In the genomic region with DNA sequence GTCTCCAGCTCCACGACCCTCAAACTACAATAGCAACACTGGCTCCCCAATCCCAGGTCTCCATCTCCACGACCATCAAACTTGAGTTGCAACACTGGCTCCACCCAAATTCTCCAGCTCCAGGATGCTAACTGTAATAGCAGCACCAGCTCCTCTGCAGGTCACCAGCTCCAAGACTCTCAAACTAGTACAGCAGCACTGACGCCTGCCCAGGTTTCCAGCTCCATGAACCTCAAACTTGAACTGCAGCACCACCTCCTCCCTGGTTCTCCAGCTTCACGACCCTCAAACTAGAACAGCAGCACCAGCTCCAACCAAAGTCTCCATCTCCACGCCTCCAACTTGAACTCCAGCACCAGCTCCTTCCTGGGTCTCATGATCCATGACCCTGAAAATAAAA, we compare ENCODE assay signal across 8 cellular contexts.
"Had no signal": no experiment of that assay in that cellular context is flagged by ENCODE, and none has a peak within 500 bp of the region (broad histone marks: within the 10 kb centered on the region; RNA-seq: fewer than 3 reads in every experiment).

No MANE protein-coding gene starts in this region.

- H3K4me3 ChIP-seq: GM12878 had no signal

- DNase-seq: GDM1, GF-D8 had no signal

- ATAC-seq: GM12878 had no signal

- FAIRE-seq: G401.6, GM12878, GM12891, GM12892, GM18507, GM19239 had no signal
